ENCODE assay signal across 8 cellular contexts in the genomic region with DNA sequence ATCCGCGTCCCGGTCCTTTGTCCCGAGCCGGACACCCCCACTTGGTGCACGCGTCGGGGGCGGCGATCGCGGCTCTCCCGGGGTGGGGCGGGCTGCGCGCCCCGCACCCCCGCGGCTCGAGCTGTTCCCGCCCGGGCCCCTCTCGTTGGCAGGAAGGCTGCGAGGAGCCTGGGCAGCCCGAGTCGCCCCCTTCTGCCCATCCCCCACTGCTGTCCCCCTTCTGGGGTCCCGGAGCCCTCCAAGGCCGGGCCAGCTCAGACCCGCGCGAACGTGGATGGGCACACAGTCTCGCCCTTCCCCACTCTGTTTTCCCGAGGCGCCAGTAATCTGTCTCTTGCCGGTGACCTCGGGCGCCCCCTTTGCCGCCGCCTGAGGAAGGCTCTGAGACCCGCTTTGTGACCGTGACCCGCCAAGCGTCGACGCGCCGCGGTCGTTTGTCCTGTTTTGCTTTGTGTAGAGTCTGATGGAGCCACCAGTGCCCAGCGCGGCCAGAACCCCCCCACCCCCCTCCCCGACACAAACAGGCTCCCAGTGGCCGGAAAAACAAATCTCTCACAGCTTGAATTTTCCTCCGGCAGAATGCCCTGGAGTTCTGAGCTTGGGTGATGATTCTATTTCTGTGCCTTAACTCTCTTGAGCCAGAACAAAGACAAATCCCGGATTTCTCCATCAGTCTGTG. TPM values are rescaled to one million over a fixed set of nuclear protein-coding genes. Genes with fewer than 3 reads are reported as not detected.
DNase-seq lines count a peak whose midpoint lies in the region; ATAC-seq and TF ChIP-seq lines count a peak whose summit lies in the region.

No MANE protein-coding gene starts in this region.

- POLR2A ChIA-PET in A673 (lab: Charles Lee; ENCODE audit: low non-redundant PET) = no interaction called here
- POLR2A ChIA-PET in PC-9 (lab: Charles Lee; ENCODE audit: unreplicated experiment) = no interaction called here

- H2AFZ ChIP-seq in PC-9 = no peak overlapping the region

- H3K9me3 ChIP-seq in A673 (ENCODE audit: low read depth, low read length, poor library complexity, severe bottlenecking) = no peaks in the 10 kb centered on the region
- no peaks in the 10 kb centered on the region for H3K9me3 ChIP-seq in SJSA1 (replicated peaks)
- H3K9me3 ChIP-seq in lung (ENCODE audit: control insufficient read depth in 2 of 2, insufficient read depth in 1 of 2, low read length in 1 of 2) = no peaks in the 10 kb centered on the region
- no peaks in the 10 kb centered on the region for H3K9me3 ChIP-seq in testis
- no peaks in the 10 kb centered on the region for H3K9me3 ChIP-seq in PC-9 (ENCODE audit: insufficient read depth, low read depth)

- H3K27ac ChIP-seq in A673 (ENCODE audit: low read depth, low read length, poor library complexity, severe bottlenecking) (peak overlapping the region; percentile 68), SJSA1 (no peak overlapping the region), dorsolateral prefrontal cortex (peak overlapping the region in 58 of 59 donors; percentile 42 to 96 (median 89)), lung (ENCODE audit: low read depth in 1 of 2, low read length in 1 of 2) (peak overlapping the region in 1 of 2 donors; percentile 74), testis (peak overlapping the region in 1 of 2 donors; percentile 60), PC-9 (no peak overlapping the region)

- BruUV-seq in A673 (replicated peaks; lab: Mats Ljungman, UMichigan) (no TSS peak), PC-9 (replicated peaks; lab: Mats Ljungman, UMichigan) (no TSS peak)

- H3F3A ChIP-seq in PC-9 (ENCODE audit: insufficient read depth, low read depth) = no peaks in the 10 kb centered on the region

- TF ChIP-seq CTCF in A673 (conservative IDR thresholded peaks at IDR 0.05; ENCODE audit: low read depth, low read length) (0 out of 2 replicates have a peak, but pooled peaks have one; percentile 27), dorsolateral prefrontal cortex (IDR thresholded peaks at IDR 0.05 in 54 of 56, conservative IDR thresholded peaks at IDR 0.05 in 2 of 56; ENCODE audit: low read depth in 1 of 56, partially characterized antibody in 56 of 56) (peak in 35 of 56 donors; percentile 0 to 45 (median 28)), lung (IDR thresholded peaks at IDR 0.05; ENCODE audit: control extremely low read depth, extremely low read depth) (no peak), testis (IDR thresholded peaks at IDR 0.05) (no peak), PC-9 (conservative IDR thresholded peaks at IDR 0.05) (no peak)

- DNase-seq in A673 (ENCODE audit: low spot score) (peak; percentile 7), SJSA1 (ENCODE audit: low read depth in 1 of 2, low spot score in 2 of 2) (peak; percentile 34 to 43), dorsolateral prefrontal cortex (peak in 8 of 10 donors; percentile 36 to 68 (median 58)), lung (ENCODE audit: low spot score) (no peak), testis (no peak), SIG-M5 (lab: John Stamatoyannopoulos, UW) (no peak), PC-9 (no peak)

- H3K36me3 ChIP-seq in A673 (ENCODE audit: insufficient read depth, low read length, poor library complexity, severe bottlenecking) = no peaks in the 10 kb centered on the region
- no peaks in the 10 kb centered on the region for H3K36me3 ChIP-seq in SJSA1
- no peaks in the 10 kb centered on the region for H3K36me3 ChIP-seq in lung (ENCODE audit: control insufficient read depth in 2 of 2, insufficient read depth in 2 of 2, low read length in 2 of 2)
- no peaks in the 10 kb centered on the region for H3K36me3 ChIP-seq in testis (ENCODE audit: low read depth, missing control alignments)
- no peaks in the 10 kb centered on the region for H3K36me3 ChIP-seq in PC-9 (ENCODE audit: low read depth)

- TF ChIP-seq POLR2A in testis (IDR thresholded peaks at IDR 0.05) = no peak

- no peaks in the 10 kb centered on the region for H4K20me1 ChIP-seq in PC-9 (ENCODE audit: insufficient read depth)

- peak; percentile 33 for ATAC-seq in GM18502 (IDR thresholded peaks at IDR 0.05; ENCODE audit: poor library complexity, unreplicated experiment)
- peak; percentile 12 for ATAC-seq in lung (ENCODE audit: insufficient read depth, low FRiP score)

- H3K4me2 ChIP-seq in PC-9 = no peak overlapping the region

- no peaks in the 10 kb centered on the region for H3K9me2 ChIP-seq in PC-9 (ENCODE audit: insufficient read depth)

- CTCF ChIA-PET in A673 (lab: Charles Lee) = no interaction called here
- CTCF ChIA-PET in PC-9 (lab: Charles Lee) = no interaction called here

- H3K4me3 ChIP-seq in A673 (ENCODE audit: low read depth, low read length, poor library complexity, severe bottlenecking) (peak overlapping the region; percentile 80), SJSA1 (peak overlapping the region; percentile 62), dorsolateral prefrontal cortex (peak overlapping the region; percentile 45 to 98 (median 85)), lung (peak overlapping the region; percentile 59), testis (peak overlapping the region; percentile 59 to 71), PC-9 (no peak overlapping the region)

- WGBS in lung, 2 donors = 0 to 1% methylated on average over 32 to 56 of the region's 56 CpGs
- 1% methylated on average over 48 to 56 of the region's 56 CpGs for WGBS in testis, 2 donors

- no peaks in the 10 kb centered on the region for H3K79me2 ChIP-seq in PC-9 (ENCODE audit: low read depth)

- H3K27me3 ChIP-seq in A673 (replicated peaks; ENCODE audit: insufficient read depth, low read depth, low read length, poor library complexity) (no peaks in the 10 kb centered on the region), SJSA1 (replicated peaks) (peaks cover 17% of the 10 kb centered on the region), dorsolateral prefrontal cortex (no peaks in the 10 kb centered on the region), lung (ENCODE audit: control insufficient read depth, insufficient read depth) (no peaks in the 10 kb centered on the region), testis (no peaks in the 10 kb centered on the region), PC-9 (ENCODE audit: insufficient read depth, low read depth) (peaks cover 18% of the 10 kb centered on the region; the same call in 1 of the 2 replicates)

- intact Hi-C loops in A673 (cut with micrococcal nuclease; ENCODE audit: unreplicated experiment) = no loop called here
- intact Hi-C loops in dorsolateral prefrontal cortex (cut with DNase I) = loop anchor here (1.0 to 5.0 kb wide), 4 partner anchors 15 to 59 kb away; no protein-coding TSS in a partner anchor
- intact Hi-C loops in testis (cut with DNase I; ENCODE audit: low total_unique reads) = no loop called here
- intact Hi-C loops in PC-9 (cut with micrococcal nuclease; ENCODE audit: unreplicated experiment) = no loop called here

- H3K4me1 ChIP-seq in A673 (ENCODE audit: insufficient read depth, low read length, poor library complexity, severe bottlenecking) = no peaks in the 10 kb centered on the region
- peaks cover 17% of the 10 kb centered on the region for H3K4me1 ChIP-seq in SJSA1 (replicated peaks)
- H3K4me1 ChIP-seq in lung (ENCODE audit: control insufficient read depth in 2 of 2, insufficient read depth in 2 of 2, low read length in 2 of 2) = peaks cover 0 to 11% of the 10 kb centered on the region in 2 donors
- no peaks in the 10 kb centered on the region for H3K4me1 ChIP-seq in testis
- no peaks in the 10 kb centered on the region for H3K4me1 ChIP-seq in PC-9 (replicated peaks; ENCODE audit: insufficient read depth)

RNA-seq across cellular contexts. Expression of a gene that starts 0.6 kb away (rescaled TPM):
- total RNA-seq in A673 (2021) (8.3 and 13.0 TPM in 2 replicates), dorsolateral prefrontal cortex (100 to 1,000 TPM in 116 of 120 experiments, 10 to 100 TPM in 4; 92.3 to 230 (median 143) TPM), lung (10 to 100 TPM; 21.7 to 49.3 TPM), testis (1 to 10 TPM; 1.4 to 2.5 TPM), PC-9 (2021) (not detected in 2 replicates)
- 3.0 TPM in 2 replicates for total RNA-seq in SJSA1 (2014; rRNA removed; shearing (Covaris generic))
- polyA plus RNA-seq in lung (10 to 100 TPM in 1 of 2 donors, 1 to 10 TPM in 1; 9.8 to 27.7 TPM), testis (ENCODE audit: insufficient read depth, low read depth, low replicate concordance) (8.4 TPM)

Comparison
In these comparisons a context has a peak if more than half of its experiments do, and no peak if none do; other contexts are left out.
1. DNase-seq: peak in A673 (single experiment), SJSA1 (2 of 2) and dorsolateral prefrontal cortex (8 of 10); none in lung (single experiment), testis (single experiment), SIG-M5 (single experiment) and PC-9 (0 of 2).
2. H3K27ac ChIP-seq: peak in A673 (single experiment) and dorsolateral prefrontal cortex (58 of 59); none in SJSA1 (single experiment) and PC-9 (single experiment).
3. CTCF ChIP-seq: peak in A673 (single experiment) and dorsolateral prefrontal cortex (35 of 56); none in lung (single experiment), testis (0 of 3) and PC-9 (single experiment).
4. intact Hi-C loops: an anchor here in dorsolateral prefrontal cortex (1.0 to 5.0 kb wide); none called in A673, testis and PC-9.